ENCODE assay signal across 25 cellular contexts in genomic region chr3:159751141-159751540, GRCh38.
"Had no signal": no experiment of that assay in that cellular context is flagged by ENCODE, and none has a peak within 500 bp of the region (broad histone marks: within the 10 kb centered on the region; RNA-seq: fewer than 3 reads in every experiment).

No MANE protein-coding gene starts in this region.

- H3K36me3 ChIP-seq: esophagus muscularis mucosa, lower lobe of right lung had no signal

- ATAC-seq: activated CD8-positive, alpha-beta memory T cell treated with anti-CD3 and anti-CD28 coated beads, Interleukin-2, amount 10 ng/mL, durations not matched to agents 7 days and 5 days; lower lobe of right lung; stimulated activated naive CD8-positive, alpha-beta T cell treated with anti-CD3 and anti-CD28 coated beads, Interleukin-15, Interleukin-2, amounts not matched to agents 100 U/mL and 50 U/mL, for 24 hours; T-cell had no signal

- H3K4me1 Mint-ChIP-seq: activated B cell treated with CpG ODN at 0.5 μM for 24 hours; activated CD8-positive, alpha-beta memory T cell treated with anti-CD3 and anti-CD28 coated beads, Interleukin-2, amount 10 ng/mL, durations not matched to agents 7 days and 5 days; activated naive CD8-positive, alpha-beta T cell treated with anti-CD3 and anti-CD28 coated beads for 36 hours; nephron; T-cell had no signal

- DNase-seq: activated B cell treated with CpG ODN at 0.5 μM for 24 hours; activated CD4-positive, alpha-beta memory T cell treated with anti-CD3 and anti-CD28 coated beads for 36 hours; activated CD4-positive, alpha-beta T cell treated with anti-CD3 and anti-CD28 coated beads for 4 hours; activated CD8-positive, alpha-beta memory T cell treated with anti-CD3 and anti-CD28 coated beads, Interleukin-2, amount 10 ng/mL, durations not matched to agents 7 days and 5 days; activated naive CD4-positive, alpha-beta T cell; activated naive CD8-positive, alpha-beta T cell treated with anti-CD3 and anti-CD28 coated beads for 36 hours; aorta; cerebellar nuclear complex; dermis blood vessel endothelial cell; effector memory CD4-positive, alpha-beta T cell; glutamatergic neuron; hippocampal formation; lower lobe of right lung; posterior cingulate gyrus; retina; stimulated activated CD4-positive, alpha-beta T cell treated with anti-CD3 and anti-CD28 coated beads, Interleukin-2, amount 100 ng/mL, for 24 hours; stimulated activated naive CD8-positive, alpha-beta T cell treated with anti-CD3 and anti-CD28 coated beads, Interleukin-15, Interleukin-2, amounts not matched to agents 100 U/mL and 50 U/mL, for 24 hours; substantia nigra; T-cell; tibial artery had no signal

- H3K27me3 Mint-ChIP-seq: activated CD8-positive, alpha-beta memory T cell treated with anti-CD3 and anti-CD28 coated beads, Interleukin-2, amount 10 ng/mL, durations not matched to agents 7 days and 5 days; activated naive CD8-positive, alpha-beta T cell treated with anti-CD3 and anti-CD28 coated beads for 36 hours had no signal

- H3K27ac Mint-ChIP-seq: activated B cell treated with CpG ODN at 0.5 μM for 24 hours; activated CD4-positive, alpha-beta memory T cell treated with anti-CD3 and anti-CD28 coated beads for 36 hours; activated CD8-positive, alpha-beta memory T cell treated with anti-CD3 and anti-CD28 coated beads, Interleukin-2, amount 10 ng/mL, durations not matched to agents 7 days and 5 days; activated naive CD8-positive, alpha-beta T cell treated with anti-CD3 and anti-CD28 coated beads for 36 hours; T-cell had no signal

- H3K4me3 Mint-ChIP-seq: activated B cell treated with CpG ODN at 0.5 μM for 24 hours; activated CD4-positive, alpha-beta memory T cell treated with anti-CD3 and anti-CD28 coated beads for 36 hours; activated CD8-positive, alpha-beta memory T cell treated with anti-CD3 and anti-CD28 coated beads, Interleukin-2, amount 10 ng/mL, durations not matched to agents 7 days and 5 days; activated naive CD8-positive, alpha-beta T cell treated with anti-CD3 and anti-CD28 coated beads for 36 hours; nephron; T-cell had no signal

- H3K9me3 ChIP-seq: esophagus muscularis mucosa, lower lobe of right lung, tibial artery had no signal

- H3K36me3 Mint-ChIP-seq: activated CD4-positive, alpha-beta memory T cell treated with anti-CD3 and anti-CD28 coated beads for 36 hours; activated CD8-positive, alpha-beta memory T cell treated with anti-CD3 and anti-CD28 coated beads, Interleukin-2, amount 10 ng/mL, durations not matched to agents 7 days and 5 days; activated naive CD8-positive, alpha-beta T cell treated with anti-CD3 and anti-CD28 coated beads for 36 hours; T-cell had no signal

- H3K4me1 ChIP-seq: lower lobe of right lung had no signal

- H3K27me3 ChIP-seq: esophagus muscularis mucosa, foreskin keratinocyte, tibial artery had no signal

- FAIRE-seq: bronchial epithelial cell, endothelial cell of umbilical vein had no signal

- H3K27ac ChIP-seq: esophagus muscularis mucosa, foreskin keratinocyte, lower lobe of right lung had no signal

- H3K4me3 ChIP-seq: esophagus muscularis mucosa, lower lobe of right lung, tibial artery had no signal
